29 cellular contexts compared by ENCODE assay signal in the genomic region with DNA sequence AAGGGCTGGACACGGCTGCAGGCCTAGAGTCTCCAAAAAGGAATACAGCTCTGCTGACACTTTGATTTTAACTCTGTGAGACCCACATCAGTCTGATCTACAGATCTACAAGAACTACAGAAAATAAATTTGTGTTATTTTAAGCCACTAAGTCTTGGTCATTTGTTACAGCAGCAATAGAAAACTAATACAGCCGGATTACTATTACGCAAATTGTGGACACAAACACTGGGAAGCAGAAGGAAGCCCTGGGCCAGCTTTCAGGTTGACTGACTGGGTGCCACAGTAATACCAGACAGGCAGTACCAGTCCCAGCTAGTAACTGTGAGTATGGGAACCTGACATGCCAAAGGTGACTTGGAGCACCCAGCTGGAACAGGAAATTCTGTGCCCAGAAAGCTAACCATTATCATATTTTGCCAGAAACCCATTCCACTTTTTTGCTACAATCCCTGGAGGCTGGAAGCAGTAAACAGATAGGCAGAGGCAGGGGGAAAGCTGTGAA. TPM values are rescaled to one million over a fixed set of nuclear protein-coding genes. Genes with fewer than 3 reads are reported as not detected.
"Had no signal": no experiment of that assay in that cellular context is flagged by ENCODE, and none has a peak within 500 bp of the region (broad histone marks: within the 10 kb centered on the region; RNA-seq: fewer than 3 reads in every experiment).

No MANE protein-coding gene starts in this region.

- FAIRE-seq: colon, endothelial cell of umbilical vein, frontal cortex, pancreas had no signal

- H3K36me3 ChIP-seq: pancreas, prostate gland, thoracic aorta, uterus had no signal

- H3K9me3 ChIP-seq: heart left ventricle, mucosa of descending colon, pancreas, prostate gland, stomach, thoracic aorta, uterus had no signal

- H3K27me3 ChIP-seq: heart left ventricle, pancreas, stomach, uterus had no signal

- H3K4me3 ChIP-seq: heart left ventricle, mucosa of descending colon, pancreas, prostate gland, stomach, thoracic aorta, uterus had no signal

- H3K27ac Mint-ChIP-seq: dendritic cell treated with granulocyte-macrophage colony-stimulating factor and Interleukin-4, amounts not matched to agents 40 ng/mL and 50 ng/mL, for 4 days; type B pancreatic cell had no signal

- H3K27ac ChIP-seq: heart left ventricle, pancreas, prostate gland, stomach, thoracic aorta, uterus had no signal

- DNase-seq: cerebellar nuclear complex; erythroblast; heart left ventricle; hippocampal formation; mammary epithelial cell; mucosa of descending colon; naive thymus-derived CD8-positive, alpha-beta T cell; occipital lobe; pancreas; retina; stimulated activated naive CD4-positive, alpha-beta T cell; stomach; substantia nigra; uterus had no signal

- ATAC-seq: heart left ventricle; mucosa of descending colon; naive thymus-derived CD8-positive, alpha-beta T cell; pancreas; sciatic nerve had no signal

- H3K4me1 ChIP-seq: pancreas, prostate gland, uterus had no signal

- H3K27me3 Mint-ChIP-seq: dendritic cell treated with granulocyte-macrophage colony-stimulating factor and Interleukin-4, amounts not matched to agents 40 ng/mL and 50 ng/mL, for 4 days; naive thymus-derived CD8-positive, alpha-beta T cell; type B pancreatic cell had no signal

- H3K4me3 Mint-ChIP-seq: dendritic cell treated with granulocyte-macrophage colony-stimulating factor and Interleukin-4, amounts not matched to agents 40 ng/mL and 50 ng/mL, for 4 days; naive thymus-derived CD8-positive, alpha-beta T cell; neural crest cell; type B pancreatic cell had no signal

- H3K9me3 Mint-ChIP-seq: dendritic cell treated with granulocyte-macrophage colony-stimulating factor and Interleukin-4, amounts not matched to agents 40 ng/mL and 50 ng/mL, for 4 days; naive thymus-derived CD8-positive, alpha-beta T cell; neural crest cell; type B pancreatic cell had no signal

RNA-seq across cellular contexts. Expression of a gene that starts 56.2 kb away (rescaled TPM):
- total RNA-seq: endothelial cell of umbilical vein; fibroblast of lung; frontal cortex; glomerular endothelial cell; heart left ventricle; kidney epithelial cell; lower leg skin; mammary epithelial cell; mesenteric fat pad; naive thymus-derived CD8-positive, alpha-beta T cell; neural crest cell; occipital lobe; pancreas; sciatic nerve; skeletal muscle tissue; stomach; thoracic aorta; uterus had no signal
- polyA plus RNA-seq: endothelial cell of umbilical vein, fibroblast of lung, heart left ventricle, mammary epithelial cell, stomach had no signal
